28 cellular contexts compared by ENCODE assay signal in the genomic region with DNA sequence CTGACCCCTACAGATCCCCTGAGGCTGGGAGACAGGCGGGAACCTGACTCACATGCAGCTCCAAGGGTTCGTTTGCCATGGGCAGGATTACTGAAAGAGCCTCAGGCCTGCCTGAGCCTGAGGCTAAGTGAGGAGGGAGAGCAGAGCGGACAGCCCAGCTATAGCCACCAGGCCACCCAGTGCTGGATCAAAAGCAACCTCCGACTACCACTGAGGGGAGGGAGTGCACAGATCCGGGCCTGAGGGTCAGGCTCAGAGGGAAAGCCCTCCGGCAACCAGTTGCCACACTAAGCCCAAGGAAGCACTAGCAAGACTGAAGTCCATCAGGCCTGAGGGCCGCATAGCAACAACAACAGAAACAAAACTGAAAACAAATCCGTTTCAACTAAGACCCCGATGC.
"Had no signal": no experiment of that assay in that cellular context is flagged by ENCODE, and none has a peak within 500 bp of the region (broad histone marks: within the 10 kb centered on the region; RNA-seq: fewer than 3 reads in every experiment).

No MANE protein-coding gene starts in this region.

- H3K27ac Mint-ChIP-seq: mesothelial cell of epicardium; natural killer cell; nephron progenitor cell; progenitor cell of endocrine pancreas; stimulated activated naive B cell treated with anti-CD40 and anti-IgM and Interleukin-4, amounts not matched to agents 10 μg/mL and 1 μg/mL and 100 μg/mL, for 72 hours; type B pancreatic cell had no signal

- H3K27ac ChIP-seq: heart right ventricle, left ventricle myocardium inferior, ovary, skin epidermis, suprapubic skin, thoracic aorta, tibial artery had no signal

- DNase-seq: heart right ventricle; hippocampal formation; kidney; left colon; left ventricle myocardium inferior; mesendoderm; naive B cell; natural killer cell; nephron progenitor cell; ovary; retina; right cardiac atrium; stimulated activated CD4-positive, alpha-beta T cell treated with anti-CD3 and anti-CD28 coated beads, Interleukin-12 subunit alpha, Interleukin-12 subunit beta, amount 100 ng/mL, for 4 hours; stimulated activated CD4-positive, alpha-beta T cell treated with anti-CD3 and anti-CD28 coated beads, Interleukin-15, amount 100 ng/mL, for 24 hours; stimulated activated CD4-positive, alpha-beta T cell treated with anti-CD3 and anti-CD28 coated beads, Interleukin-2, amount 100 ng/mL, for 24 hours; stimulated activated CD4-positive, alpha-beta T cell treated with anti-CD3 and anti-CD28 coated beads, Interleukin-4, amount 100 ng/mL, for 1 hour; stimulated activated naive B cell treated with anti-CD40 and anti-IgM and Interleukin-4, amounts not matched to agents 10 μg/mL and 1 μg/mL and 100 μg/mL, for 72 hours; stimulated activated naive CD8-positive, alpha-beta T cell treated with anti-CD3 and anti-CD28 coated beads, Interleukin-15, Interleukin-2, amounts not matched to agents 100 U/mL and 50 U/mL, for 24 hours; tibial artery; uterus had no signal

- H3K4me3 Mint-ChIP-seq: mesothelial cell of epicardium; naive B cell; natural killer cell; nephron progenitor cell; stimulated activated naive B cell treated with anti-CD40 and anti-IgM and Interleukin-4, amounts not matched to agents 10 μg/mL and 1 μg/mL and 100 μg/mL, for 72 hours; type B pancreatic cell had no signal

- H3K9me3 Mint-ChIP-seq: natural killer cell; stimulated activated naive B cell treated with anti-CD40 and anti-IgM and Interleukin-4, amounts not matched to agents 10 μg/mL and 1 μg/mL and 100 μg/mL, for 72 hours had no signal

- ATAC-seq: heart right ventricle; left colon; natural killer cell; right cardiac atrium; sciatic nerve; stimulated activated naive B cell treated with anti-CD40 and anti-IgM and Interleukin-4, amounts not matched to agents 10 μg/mL and 1 μg/mL and 100 μg/mL, for 72 hours; stimulated activated naive CD8-positive, alpha-beta T cell treated with anti-CD3 and anti-CD28 coated beads, Interleukin-15, Interleukin-2, amounts not matched to agents 100 U/mL and 50 U/mL, for 24 hours had no signal

- H3K4me1 Mint-ChIP-seq: mesothelial cell of epicardium; naive B cell; nephron progenitor cell; stimulated activated naive B cell treated with anti-CD40 and anti-IgM and Interleukin-4, amounts not matched to agents 10 μg/mL and 1 μg/mL and 100 μg/mL, for 72 hours had no signal

- H3K27me3 ChIP-seq: ovary, suprapubic skin, uterus had no signal

- H3K4me3 ChIP-seq: heart right ventricle, left ventricle myocardium inferior, lung, ovary, skin epidermis, suprapubic skin, thoracic aorta, tibial artery, uterus had no signal

- H3K36me3 ChIP-seq: heart right ventricle, left ventricle myocardium inferior, ovary, suprapubic skin, thoracic aorta, tibial artery, uterus had no signal

- H3K4me1 ChIP-seq: heart right ventricle, left ventricle myocardium inferior, suprapubic skin, tibial artery, uterus had no signal

- H3K9me3 ChIP-seq: heart right ventricle, left ventricle myocardium inferior, ovary, suprapubic skin, thoracic aorta, tibial artery, uterus had no signal

- H3K36me3 Mint-ChIP-seq: naive B cell; natural killer cell; stimulated activated naive B cell treated with anti-CD40 and anti-IgM and Interleukin-4, amounts not matched to agents 10 μg/mL and 1 μg/mL and 100 μg/mL, for 72 hours; type B pancreatic cell had no signal

- H3K27me3 Mint-ChIP-seq: progenitor cell of endocrine pancreas, type B pancreatic cell had no signal
